Comparison of ENCODE assay signal across 14 cellular contexts in the genomic region with DNA sequence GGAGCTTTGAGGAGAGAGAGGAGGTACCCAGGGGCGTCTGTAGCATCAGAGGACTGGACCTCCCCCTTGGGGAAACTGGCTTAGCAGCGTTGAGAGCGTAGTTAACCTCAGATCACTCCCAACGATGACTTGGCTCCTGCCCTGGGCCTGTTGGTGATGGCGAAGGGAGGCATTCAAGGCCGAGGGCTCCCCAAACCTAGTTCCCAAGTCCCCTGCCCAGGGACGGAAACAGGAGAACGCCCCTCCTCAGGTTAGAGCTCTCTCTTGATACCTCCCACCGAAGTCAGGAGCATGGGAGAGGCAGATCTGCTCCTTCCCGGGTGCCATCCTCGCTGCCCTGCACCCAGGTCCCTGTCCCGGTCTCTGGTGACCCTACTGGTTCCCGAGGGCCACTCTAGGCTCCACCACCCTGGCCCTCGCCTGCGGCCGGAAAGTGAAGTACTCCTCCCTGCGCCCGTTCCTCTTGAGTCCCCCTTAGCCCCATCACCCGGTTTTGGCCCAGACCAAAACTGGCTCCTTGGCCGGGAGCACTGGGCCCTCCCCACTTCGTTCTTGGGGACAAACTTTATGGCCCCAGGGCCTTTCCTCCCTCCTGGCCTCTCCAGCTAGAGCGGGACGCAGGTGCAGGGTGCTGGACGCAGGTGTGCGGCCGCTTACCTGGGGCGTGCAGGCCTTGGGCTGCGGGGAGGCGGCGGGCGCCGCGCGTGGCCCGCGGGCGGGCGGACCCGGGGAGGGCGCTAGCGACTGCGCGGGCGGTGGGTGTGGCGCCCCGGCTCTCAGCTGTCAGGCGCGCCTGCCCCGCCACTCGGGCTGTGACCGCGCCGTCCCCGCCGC. TPM values are rescaled to one million over a fixed set of nuclear protein-coding genes. Genes with fewer than 3 reads are reported as not detected.
DNase-seq lines count a peak whose midpoint lies in the region; FAIRE-seq and TF ChIP-seq lines count a peak whose summit lies in the region.
"Had no signal": no experiment of that assay in that cellular context is flagged by ENCODE, and none has a peak within 500 bp of the region (broad histone marks: within the 10 kb centered on the region; RNA-seq: fewer than 3 reads in every experiment).

No MANE protein-coding gene starts in this region.

- H3K27me3 ChIP-seq in HL-60 (ENCODE audit: insufficient read depth, poor library complexity, severe bottlenecking) (peaks cover 67% of the 10 kb centered on the region), astrocyte (ENCODE audit: insufficient read depth, low read length) (peaks cover 77% of the 10 kb centered on the region), neuron (ENCODE audit: insufficient read depth, low read length) (peaks cover 92% of the 10 kb centered on the region)

- H3K4me3 ChIP-seq in HL-60 (replicated peaks; ENCODE audit: insufficient read depth, low read length) (peak overlapping the region; percentile 13; the same call in 1 of the 2 replicates), astrocyte (ENCODE audit: insufficient read depth, low read depth, low read length) (no peak overlapping the region), neuron (ENCODE audit: low read length) (peak overlapping the region; percentile 39)

- peaks cover 1% of the 10 kb centered on the region for H3K36me3 Mint-ChIP-seq in astrocyte (ENCODE audit: low read depth, unreplicated experiment)

- FAIRE-seq in astrocyte (lab: Jason Lieb, UNC) = no peak
- FAIRE-seq: H54 had no signal

- peaks cover 32% of the 10 kb centered on the region for H4K20me1 ChIP-seq in astrocyte (ENCODE audit: insufficient read depth, low read length)

- TF ChIP-seq CTCF in HL-60 (IDR thresholded peaks at IDR 0.05; ENCODE audit: insufficient read depth, low read length) = no peak
- TF ChIP-seq CTCF in astrocyte (IDR thresholded peaks at IDR 0.05; ENCODE audit: insufficient read depth, low read depth, low read length) = no peak

- H3K9me3 ChIP-seq in astrocyte (ENCODE audit: insufficient read depth, low read depth, low read length) (peaks cover 9% of the 10 kb centered on the region), neuron (ENCODE audit: low read length) (peaks cover 2% of the 10 kb centered on the region)
- H3K9me3 ChIP-seq: neutrophil had no signal

- H3K9me3 Mint-ChIP-seq in astrocyte (ENCODE audit: unreplicated experiment) = peaks cover 13% of the 10 kb centered on the region

- H2AFZ ChIP-seq in astrocyte (ENCODE audit: low read depth, low read length) (no peak overlapping the region), neuron (ENCODE audit: low read depth, low read length) (peak overlapping the region; percentile 21)

- peaks cover 11% of the 10 kb centered on the region for H3K4me1 ChIP-seq in astrocyte (ENCODE audit: insufficient read depth, low read length)
- peaks cover 42% of the 10 kb centered on the region for H3K4me1 ChIP-seq in neuron (ENCODE audit: insufficient read depth, low read length)

- H3K4me3 Mint-ChIP-seq in astrocyte (ENCODE audit: unreplicated experiment) = peak overlapping the region; percentile 14

- no peaks in the 10 kb centered on the region for H3K79me2 ChIP-seq in astrocyte (ENCODE audit: insufficient read depth, low read length)

- H3K27ac ChIP-seq in HL-60 (replicated peaks) = no peak overlapping the region
- no peak overlapping the region for H3K27ac ChIP-seq in astrocyte (ENCODE audit: low read depth, low read length)
- H3K27ac ChIP-seq: 22Rv1, neutrophil had no signal

- H3K4me1 Mint-ChIP-seq in astrocyte (ENCODE audit: low read depth, unreplicated experiment) = peaks cover 2% of the 10 kb centered on the region

- H3K27ac Mint-ChIP-seq in astrocyte (ENCODE audit: unreplicated experiment) = no peak overlapping the region

- H3K27me3 Mint-ChIP-seq in astrocyte (ENCODE audit: low read depth, unreplicated experiment) = peaks cover 71% of the 10 kb centered on the region

- H3K9ac ChIP-seq in astrocyte (ENCODE audit: low read length) = no peak overlapping the region

- peak; percentile 46 for DNase-seq in DMS 273 (lab: John Stamatoyannopoulos, UW; ENCODE audit: unreplicated experiment)
- DNase-seq in DMS 273 treated with DMSO at 0.1 percent for 48 hours (lab: John Stamatoyannopoulos, UW) = no peak
- no peak for DNase-seq in HL-60 (ENCODE audit: low read depth in 1 of 2, low spot score in 1 of 2)
- DNase-seq in astrocyte (ENCODE audit: low read depth) = no peak
- DNase-seq in SHP77 treated with DMSO at 0.1 percent for 48 hours (lab: John Stamatoyannopoulos, UW) = no peak
- no peak for DNase-seq in CD1c-positive myeloid dendritic cell (ENCODE audit: extremely low spot score)
- DNase-seq in T-helper 9 cell = no peak
- DNase-seq: NCI-H526 treated with DMSO at 0.1 percent for 48 hours had no signal

- H3K36me3 ChIP-seq in astrocyte (ENCODE audit: insufficient read depth, low read length) = no peaks in the 10 kb centered on the region
- H3K36me3 ChIP-seq in neuron (ENCODE audit: insufficient read depth, low read length) = no peaks in the 10 kb centered on the region
- H3K36me3 ChIP-seq: neutrophil had no signal

- peak overlapping the region; percentile 36 for H3K4me2 ChIP-seq in astrocyte (ENCODE audit: low read length)

RNA-seq across cellular contexts. Expression of a gene that starts 2.6 kb away (rescaled TPM):
- not detected in 2 replicates for total RNA-seq in astrocyte
- total RNA-seq: glomerular endothelial cell had no signal

RNA-seq across cellular contexts. Expression of a gene that starts 17.1 kb away (rescaled TPM):
- not detected in 2 replicates for total RNA-seq in astrocyte
- total RNA-seq: glomerular endothelial cell, HT-29 had no signal
